In genomic region chr4:157075811-157076577, GRCh38 we compare ENCODE assay signal across 7 cellular contexts. TPM values are rescaled to one million over a fixed set of nuclear protein-coding genes. Genes with fewer than 3 reads are reported as not detected.
A peak's percentile ranks its signal among the peaks of the same experiment; 100 is the strongest.
DNase-seq lines count a peak whose midpoint lies in the region; ATAC-seq and TF ChIP-seq lines count a peak whose summit lies in the region.

Gene GLRB (plus strand): TSS chr4:157076150. CDS start chr4:157078025, 1,875 bp downstream.

- DNase-seq in HFF-Myc (ENCODE audit: extremely low read depth, low read depth) (no peak), T1000 (lab: John Stamatoyannopoulos, UW) (peak; percentile 32), globus pallidus (ENCODE audit: low spot score) (peak; percentile 26), occipital lobe (lab: John Stamatoyannopoulos, UW) (peak; percentile 13), NOMO-1 (lab: John Stamatoyannopoulos, UW; ENCODE audit: unreplicated experiment in 2 of 2) (no peak)
- no peak for DNase-seq in activated CD4-positive, alpha-beta T cell treated with anti-CD3 and anti-CD28 coated beads for 1 hour

- no peak for TF ChIP-seq CTCF in HFF-Myc (IDR thresholded peaks at IDR 0.05; ENCODE audit: low read depth, low read length, missing control alignments)

- peak within 1 kb of the TSS; percentile 68 for H3K4me3 ChIP-seq in HFF-Myc (replicated peaks; ENCODE audit: low read depth, low read length)

- ATAC-seq in HG03039 (IDR thresholded peaks at IDR 0.05; ENCODE audit: unreplicated experiment) = no peak

RNA-seq across cellular contexts. Expression of gene GLRB, which starts in this region (rescaled TPM):
- 51.5 TPM for total RNA-seq in occipital lobe

Comparison
In these comparisons a context has a peak if more than half of its experiments do, and no peak if none do; other contexts are left out.
1. DNase-seq: peak in T1000 (single experiment), globus pallidus (single experiment) and occipital lobe (single experiment); none in HFF-Myc (single experiment), NOMO-1 (0 of 2) and activated CD4-positive, alpha-beta T cell treated with anti-CD3 and anti-CD28 coated beads for 1 hour (single experiment).